ENCODE assay signal across 20 cellular contexts in the genomic region with DNA sequence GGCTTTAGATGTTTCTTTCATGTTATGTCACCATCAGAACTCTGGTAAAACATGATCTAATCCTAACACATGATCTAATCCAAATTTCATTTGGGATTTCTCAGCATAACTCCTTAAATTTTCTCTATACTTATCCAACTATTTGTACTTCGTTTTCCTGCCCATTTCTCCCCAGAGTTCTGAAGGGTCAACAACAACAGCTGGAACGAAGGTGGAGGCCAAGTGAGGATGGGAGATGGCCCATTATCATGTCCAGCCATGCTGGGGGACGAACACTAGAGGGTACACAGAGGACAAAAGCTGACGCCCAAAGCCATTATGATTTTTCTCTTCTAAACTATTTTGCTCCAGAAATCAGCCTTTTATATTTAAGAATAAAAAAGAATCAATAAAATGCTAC.
DNase-seq lines count a peak whose midpoint lies in the region; ATAC-seq and TF ChIP-seq lines count a peak whose summit lies in the region.
"Had no signal": no experiment of that assay in that cellular context is flagged by ENCODE, and none has a peak within 500 bp of the region (broad histone marks: within the 10 kb centered on the region; RNA-seq: fewer than 3 reads in every experiment).

No MANE protein-coding gene starts in this region.

- no peak for TF ChIP-seq CTCF in right atrium auricular region (IDR thresholded peaks at IDR 0.05)
- no peak for TF ChIP-seq CTCF in CD14-positive monocyte (IDR thresholded peaks at IDR 0.05)

- no peak overlapping the region for H2BK15ac ChIP-seq in neuronal stem cell (ENCODE audit: low read length)

- H3K4me1 ChIP-seq in right atrium auricular region (peaks cover 0 to 11% of the 10 kb centered on the region in 2 donors), neuronal stem cell (ENCODE audit: control insufficient read depth in 2 of 2, insufficient read depth in 1 of 2, low read depth in 1 of 2, low read length in 2 of 2) (no peaks in the 10 kb centered on the region)

- H3K9me3 ChIP-seq in right atrium auricular region: no peaks in the 10 kb centered on the region
- H3K9me3 ChIP-seq in neuronal stem cell (replicated peaks in 1 of 2; ENCODE audit: control insufficient read depth in 2 of 2, insufficient read depth in 1 of 2, low read depth in 1 of 2, low read length in 2 of 2): no peaks in the 10 kb centered on the region
- H3K9me3 ChIP-seq: MG63 had no signal

- no peak overlapping the region for H3K14ac ChIP-seq in neuronal stem cell (ENCODE audit: low read length)

- no peak overlapping the region for H4K91ac ChIP-seq in neuronal stem cell (ENCODE audit: low read depth, low read length, poor library complexity)

- H3K36me3 ChIP-seq in right atrium auricular region: no peaks in the 10 kb centered on the region
- no peaks in the 10 kb centered on the region for H3K36me3 ChIP-seq in neuronal stem cell (replicated peaks in 1 of 2; ENCODE audit: control insufficient read depth in 2 of 2, insufficient read depth in 2 of 2, low read length in 2 of 2)
- H3K36me3 ChIP-seq: MG63 had no signal

- ATAC-seq in Right ventricle myocardium inferior (peak; percentile 60), left cardiac atrium (no peak), HG02798 (IDR thresholded peaks at IDR 0.05; ENCODE audit: poor library complexity, unreplicated experiment) (no peak)
- ATAC-seq: HCT116 had no signal

- H3K27me3 Mint-ChIP-seq in CD14-positive monocyte (ENCODE audit: low read depth in 3 of 3): peaks cover 0 to 1% (median 0%) of the 10 kb centered on the region in 3 donors

- H3K27ac Mint-ChIP-seq in CD14-positive monocyte: no peak overlapping the region
- H3K27ac Mint-ChIP-seq: CD4-positive, CD25-positive, alpha-beta regulatory T cell had no signal

- no peak overlapping the region for H3K18ac ChIP-seq in neuronal stem cell (ENCODE audit: low read length)

- no peak overlapping the region for H2AK5ac ChIP-seq in neuronal stem cell (ENCODE audit: low read depth, low read length)

- no peak overlapping the region for H2BK5ac ChIP-seq in neuronal stem cell (ENCODE audit: low read length)

- no peak overlapping the region for H2BK12ac ChIP-seq in neuronal stem cell (ENCODE audit: low read length)

- H4K8ac ChIP-seq in neuronal stem cell (ENCODE audit: low read depth, low read length): no peak overlapping the region

- H3K9ac ChIP-seq in neuronal stem cell (ENCODE audit: low read depth, low read length, poor library complexity): peak overlapping the region; percentile 50

- H3K27ac ChIP-seq in right atrium auricular region (peak overlapping the region; percentile 16 to 19), neuronal stem cell (replicated peaks; ENCODE audit: low read length) (no peak overlapping the region)
- H3K27ac ChIP-seq: PC-9 had no signal

- H2AFZ ChIP-seq in neuronal stem cell (ENCODE audit: low read length): no peak overlapping the region
- H2AFZ ChIP-seq: PC-9 had no signal

- H3K9me3 Mint-ChIP-seq in CD14-positive monocyte: peaks cover 0 to 3% (median 1%) of the 10 kb centered on the region in 7 donors

- H3K79me1 ChIP-seq in neuronal stem cell (ENCODE audit: low read depth, low read length): no peaks in the 10 kb centered on the region

- H3K36me3 Mint-ChIP-seq in CD14-positive monocyte: no peaks in the 10 kb centered on the region
- H3K36me3 Mint-ChIP-seq: CD4-positive, CD25-positive, alpha-beta regulatory T cell had no signal

- intact Hi-C loops in Right ventricle myocardium inferior (cut with DNase I) (no loop called here), left cardiac atrium (cut with DNase I) (no loop called here), CD14-positive monocyte (cut with micrococcal nuclease) (no loop called here)

- no peak overlapping the region for H3K4me3 ChIP-seq in right atrium auricular region
- no peak overlapping the region for H3K4me3 ChIP-seq in neuronal stem cell (ENCODE audit: low read length in 2 of 2)
- H3K4me3 ChIP-seq: MG63, PC-9 had no signal

- no peak overlapping the region for H3K4me2 ChIP-seq in neuronal stem cell (ENCODE audit: insufficient read depth, low read length, poor library complexity, severe bottlenecking)
- H3K4me2 ChIP-seq: PC-9 had no signal

- no peak overlapping the region for H3K4me3 Mint-ChIP-seq in CD14-positive monocyte
- H3K4me3 Mint-ChIP-seq: CD4-positive, CD25-positive, alpha-beta regulatory T cell had no signal

- WGBS in neuronal stem cell (ENCODE audit: extremely low coverage in 2 of 2, insufficient read length in 2 of 2, insufficient replicate concordance in 1 of 2), 2 donors: no CpG with 5 or more reads among the region's 4 CpGs

- no peaks in the 10 kb centered on the region for H3K4me1 Mint-ChIP-seq in CD14-positive monocyte
- H3K4me1 Mint-ChIP-seq: CD4-positive, CD25-positive, alpha-beta regulatory T cell had no signal

- DNase-seq in Right ventricle myocardium inferior (ENCODE audit: missing footprints) (no peak), left cardiac atrium (no peak), right atrium auricular region (ENCODE audit: low spot score) (no peak), neuronal stem cell (ENCODE audit: low spot score) (no peak), NCI-H524 (lab: John Stamatoyannopoulos, UW) (no peak), CD14-positive monocyte (ENCODE audit: low spot score) (no peak)
- DNase-seq: 8988T; ACHN; CD4-positive, CD25-positive, alpha-beta regulatory T cell; Kasumi-1; MG63; NCI-H1105 treated with DMSO at 0.1 percent for 48 hours; NCI-H146; NCI-H2029; NCI-H446 treated with DMSO at 0.1 percent for 48 hours; NCI-H526 treated with DMSO at 0.1 percent for 48 hours; PC-9; SHP77 had no signal

- H3K4ac ChIP-seq in neuronal stem cell (ENCODE audit: low read length): no peak overlapping the region

- H3K27me3 ChIP-seq in right atrium auricular region: no peaks in the 10 kb centered on the region
- H3K27me3 ChIP-seq in neuronal stem cell (ENCODE audit: control insufficient read depth in 3 of 3, insufficient read depth in 3 of 3, low read depth in 1 of 3, low read length in 3 of 3): no peaks in the 10 kb centered on the region
- H3K27me3 ChIP-seq: MG63 had no signal

- H2BK120ac ChIP-seq in neuronal stem cell (ENCODE audit: low read depth, low read length): no peak overlapping the region

- H3K23ac ChIP-seq in neuronal stem cell (ENCODE audit: low read depth, low read length, poor library complexity): no peak overlapping the region
